Comparison of ENCODE assay signal across 12 cellular contexts in genomic region chr15:53384417-53384816, GRCh38.
DNase-seq lines count a peak whose midpoint lies in the region; TF ChIP-seq lines count a peak whose summit lies in the region.
"Had no signal": no experiment of that assay in that cellular context is flagged by ENCODE, and none has a peak within 500 bp of the region (broad histone marks: within the 10 kb centered on the region; RNA-seq: fewer than 3 reads in every experiment).

No MANE protein-coding gene starts in this region.

- H3K36me3 Mint-ChIP-seq in nephron progenitor cell (ENCODE audit: low read depth): no peaks in the 10 kb centered on the region

- H3K27me3 Mint-ChIP-seq in nephron progenitor cell (ENCODE audit: low read depth, poor library complexity): peaks cover 6% of the 10 kb centered on the region

- in situ Hi-C loops in astrocyte of the cerebellum (cut with HindIII; ENCODE audit: low sequenced_read_pairs): no loop called here

- H3K27ac Mint-ChIP-seq in nephron progenitor cell: no peak overlapping the region

- TF ChIP-seq CTCF in LNCaP clone FGC (IDR thresholded peaks at IDR 0.05; ENCODE audit: control insufficient read depth, extremely low read depth, insufficient read depth) (peak; percentile 67), astrocyte of the cerebellum (IDR thresholded peaks at IDR 0.05; ENCODE audit: low read depth, low read length, missing control alignments) (peak; percentile 12), nephron progenitor cell (IDR thresholded peaks at IDR 0.05) (peak; percentile 19)

- no peak overlapping the region for H3K4me3 Mint-ChIP-seq in nephron progenitor cell

- H3K4me3 ChIP-seq in LNCaP clone FGC (ENCODE audit: low read depth, low read length) (no peak overlapping the region), astrocyte of the cerebellum (ENCODE audit: low read depth, low read length) (no peak overlapping the region)

- H3K9me3 Mint-ChIP-seq in nephron progenitor cell: peaks cover 5% of the 10 kb centered on the region

- H3K4me1 Mint-ChIP-seq in nephron progenitor cell: no peaks in the 10 kb centered on the region

- DNase-seq in GDM1 (lab: John Stamatoyannopoulos, UW) (peak; percentile 11), LNCaP clone FGC (ENCODE audit: low read depth) (no peak), astrocyte of the cerebellum (ENCODE audit: low read depth) (no peak), nephron progenitor cell (no peak), NCI-H226 (no peak), COLO829 (ENCODE audit: low spot score) (no peak)
- DNase-seq in central memory CD4-positive, alpha-beta T cell: no peak
- no peak for DNase-seq in activated naive CD4-positive, alpha-beta T cell treated with Interleukin-2 at 50 U/mL for 16 hours
- DNase-seq: activated CD4-positive, alpha-beta T cell treated with anti-CD3 and anti-CD28 coated beads, Interleukin-2, amount 50 U/mL, for 4 hours; activated gamma-delta T cell; KBM-7; NCI-H345 had no signal

Comparison
In these comparisons a context has a peak if more than half of its experiments do, and no peak if none do; other contexts are left out.
1. CTCF ChIP-seq: peak in every context shown above with its lines; median percentile 67 in LNCaP clone FGC; 19 in nephron progenitor cell; 12 in astrocyte of the cerebellum.